Comparison of ENCODE assay signal across 12 cellular contexts in the genomic region with DNA sequence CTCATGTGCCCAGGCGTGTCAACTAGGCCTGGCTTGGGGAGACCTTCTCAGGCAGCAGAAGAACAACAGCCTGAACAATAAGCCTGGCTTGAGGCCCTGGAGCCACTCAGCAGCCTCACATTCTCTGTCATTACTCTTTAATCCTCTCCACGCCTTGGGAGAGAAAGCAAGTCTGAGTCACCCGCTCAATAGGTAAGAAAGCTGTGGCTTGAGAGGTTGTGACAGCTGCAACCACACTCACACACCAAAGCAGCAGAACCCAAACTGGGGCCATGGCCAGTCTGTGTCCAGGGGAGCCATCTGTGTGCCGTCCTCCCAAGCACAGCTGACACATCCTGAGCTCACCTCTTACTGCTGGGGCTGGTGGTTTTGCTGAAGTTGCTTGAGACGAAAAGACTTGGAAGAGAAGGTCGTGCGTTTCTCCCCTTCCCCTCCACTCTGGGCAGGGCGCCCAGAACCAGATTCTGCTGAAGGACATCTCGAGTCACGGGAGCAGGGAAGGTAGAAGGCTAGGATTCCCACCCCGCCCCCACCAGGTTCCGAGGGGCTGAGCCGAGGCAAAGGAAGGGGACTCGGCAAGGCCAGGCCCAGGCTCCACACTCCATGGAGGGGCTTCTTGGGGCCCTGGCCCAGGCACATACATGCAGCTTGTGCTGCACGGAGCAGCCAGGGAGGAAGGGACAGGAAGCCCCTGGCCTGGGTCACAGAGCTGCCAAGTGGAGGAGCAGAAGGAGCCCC. TPM values are rescaled to one million over a fixed set of nuclear protein-coding genes. Genes with fewer than 3 reads are reported as not detected.
DNase-seq lines count a peak whose midpoint lies in the region; ATAC-seq and TF ChIP-seq lines count a peak whose summit lies in the region.
"Had no signal": no experiment of that assay in that cellular context is flagged by ENCODE, and none has a peak within 500 bp of the region (broad histone marks: within the 10 kb centered on the region; RNA-seq: fewer than 3 reads in every experiment).

No MANE protein-coding gene starts in this region.

- H3K36me3 ChIP-seq in GM23338 (ENCODE audit: insufficient read depth) = no peaks in the 10 kb centered on the region
- H3K36me3 ChIP-seq in parathyroid adenoma (ENCODE audit: control insufficient read depth, insufficient read depth, low read length) = no peaks in the 10 kb centered on the region

- H3K9me3 ChIP-seq in parathyroid adenoma (ENCODE audit: control insufficient read depth, low read length) = no peaks in the 10 kb centered on the region

- H3K36me3 Mint-ChIP-seq in GM23338 (ENCODE audit: low read depth) (no peaks in the 10 kb centered on the region), T-cell (no peaks in the 10 kb centered on the region)

- H3K27me3 ChIP-seq in GM23338 (ENCODE audit: insufficient read depth) = no peaks in the 10 kb centered on the region
- H3K27me3 ChIP-seq in parathyroid adenoma (ENCODE audit: control insufficient read depth, insufficient read depth, low read length) = no peaks in the 10 kb centered on the region

- H3K4me1 Mint-ChIP-seq in GM23338 (peaks cover 18% of the 10 kb centered on the region), T-cell (peaks cover 8 to 9% (median 8%) of the 10 kb centered on the region in 3 donors)

- DNase-seq in GM23338 (ENCODE audit: low spot score) = peak; percentile 36
- DNase-seq in NCI-H446 treated with DMSO at 0.1 percent for 48 hours (lab: John Stamatoyannopoulos, UW) = peak; percentile 88
- peak; percentile 88 for DNase-seq in epithelial cell of esophagus (ENCODE audit: low read depth)
- no peak for DNase-seq in T-cell
- DNase-seq: H9, SIG-M5 had no signal

- H4K20me1 ChIP-seq in GM23338 (replicated peaks; ENCODE audit: insufficient read depth) = no peaks in the 10 kb centered on the region; the same call in 1 of the 2 replicates

- H3K4me3 ChIP-seq in GM23338 (no peak overlapping the region), epithelial cell of esophagus (ENCODE audit: low read length) (no peak overlapping the region), parathyroid adenoma (ENCODE audit: low read depth, low read length) (no peak overlapping the region)

- ATAC-seq in GM23338 (peak; percentile 70), GM21825 (IDR thresholded peaks at IDR 0.05; ENCODE audit: unreplicated experiment) (no peak), GM19397 (IDR thresholded peaks at IDR 0.05; ENCODE audit: unreplicated experiment) (no peak), T-cell (replicated peaks in 1 of 4) (no peak), HG03045 (IDR thresholded peaks at IDR 0.05; ENCODE audit: unreplicated experiment) (no peak)

- no peaks in the 10 kb centered on the region for H3F3A ChIP-seq in GM23338 (replicated peaks; ENCODE audit: low read depth)

- H3K27ac ChIP-seq in GM23338 (ENCODE audit: low read depth) (no peak overlapping the region), parathyroid adenoma (peak overlapping the region; percentile 66)

- no peak overlapping the region for H3K9ac ChIP-seq in parathyroid adenoma

- no peak overlapping the region for H3K4me2 ChIP-seq in GM23338
- H3K4me2 ChIP-seq in parathyroid adenoma (ENCODE audit: low read length) = no peak overlapping the region

- H3K4me1 ChIP-seq in GM23338 (ENCODE audit: insufficient read depth) = peaks cover 11% of the 10 kb centered on the region; the same call in 1 of the 2 replicates
- H3K4me1 ChIP-seq in parathyroid adenoma = peaks cover 20% of the 10 kb centered on the region

- no peak overlapping the region for H2AFZ ChIP-seq in GM23338
- H2AFZ ChIP-seq in parathyroid adenoma = peak overlapping the region; percentile 52

- TF ChIP-seq CTCF in GM23338 (conservative IDR thresholded peaks at IDR 0.05; ENCODE audit: low read depth in 2 of 2) (no peak), epithelial cell of esophagus (IDR thresholded peaks at IDR 0.05; ENCODE audit: insufficient read depth, low read depth, low read length, missing control alignments) (no peak), parathyroid adenoma (IDR thresholded peaks at IDR 0.05) (no peak)

- H3K9me3 Mint-ChIP-seq in GM23338 = no peaks in the 10 kb centered on the region
- H3K9me3 Mint-ChIP-seq in T-cell = no peaks in the 10 kb centered on the region
- H3K9me3 Mint-ChIP-seq: H9 had no signal

- H3K9me2 ChIP-seq in GM23338 (ENCODE audit: insufficient read depth) = no peaks in the 10 kb centered on the region

- peaks cover 16% of the 10 kb centered on the region for H3K27me3 Mint-ChIP-seq in GM23338 (ENCODE audit: insufficient read depth, low read depth, poor library complexity)
- H3K27me3 Mint-ChIP-seq in T-cell = peaks cover 36 to 46% of the 10 kb centered on the region in 2 donors

- H3K27ac Mint-ChIP-seq in GM23338 (no peak overlapping the region), T-cell (no peak overlapping the region)

- POLR2A ChIA-PET in T-cell (lab: Charles Lee) = no interaction called here

- CTCF ChIA-PET in T-cell (lab: Charles Lee) = no interaction called here

- no peak overlapping the region for H3K4me3 Mint-ChIP-seq in GM23338
- H3K4me3 Mint-ChIP-seq in T-cell = no peak overlapping the region
- H3K4me3 Mint-ChIP-seq: H9 had no signal

- H3K79me2 ChIP-seq in GM23338 (replicated peaks; ENCODE audit: insufficient read depth) (no peaks in the 10 kb centered on the region), parathyroid adenoma (peaks cover 4% of the 10 kb centered on the region)

TF ChIP-seq in GM23338, 12 proteins besides CTCF, POLR2A, EP300 and RAD21 (continues in another document):
- TF ChIP-seq CREB1 (CRISPR knock-in tag; IDR thresholded peaks at IDR 0.05; ENCODE audit: low read depth) (no peak), EZH2phosphoT487 (IDR thresholded peaks at IDR 0.05; ENCODE audit: unreplicated experiment) (no peak), STAT1 (IDR thresholded peaks at IDR 0.05; ENCODE audit: unreplicated experiment) (no peak)
- TF ChIP-seq, protein P1, sequence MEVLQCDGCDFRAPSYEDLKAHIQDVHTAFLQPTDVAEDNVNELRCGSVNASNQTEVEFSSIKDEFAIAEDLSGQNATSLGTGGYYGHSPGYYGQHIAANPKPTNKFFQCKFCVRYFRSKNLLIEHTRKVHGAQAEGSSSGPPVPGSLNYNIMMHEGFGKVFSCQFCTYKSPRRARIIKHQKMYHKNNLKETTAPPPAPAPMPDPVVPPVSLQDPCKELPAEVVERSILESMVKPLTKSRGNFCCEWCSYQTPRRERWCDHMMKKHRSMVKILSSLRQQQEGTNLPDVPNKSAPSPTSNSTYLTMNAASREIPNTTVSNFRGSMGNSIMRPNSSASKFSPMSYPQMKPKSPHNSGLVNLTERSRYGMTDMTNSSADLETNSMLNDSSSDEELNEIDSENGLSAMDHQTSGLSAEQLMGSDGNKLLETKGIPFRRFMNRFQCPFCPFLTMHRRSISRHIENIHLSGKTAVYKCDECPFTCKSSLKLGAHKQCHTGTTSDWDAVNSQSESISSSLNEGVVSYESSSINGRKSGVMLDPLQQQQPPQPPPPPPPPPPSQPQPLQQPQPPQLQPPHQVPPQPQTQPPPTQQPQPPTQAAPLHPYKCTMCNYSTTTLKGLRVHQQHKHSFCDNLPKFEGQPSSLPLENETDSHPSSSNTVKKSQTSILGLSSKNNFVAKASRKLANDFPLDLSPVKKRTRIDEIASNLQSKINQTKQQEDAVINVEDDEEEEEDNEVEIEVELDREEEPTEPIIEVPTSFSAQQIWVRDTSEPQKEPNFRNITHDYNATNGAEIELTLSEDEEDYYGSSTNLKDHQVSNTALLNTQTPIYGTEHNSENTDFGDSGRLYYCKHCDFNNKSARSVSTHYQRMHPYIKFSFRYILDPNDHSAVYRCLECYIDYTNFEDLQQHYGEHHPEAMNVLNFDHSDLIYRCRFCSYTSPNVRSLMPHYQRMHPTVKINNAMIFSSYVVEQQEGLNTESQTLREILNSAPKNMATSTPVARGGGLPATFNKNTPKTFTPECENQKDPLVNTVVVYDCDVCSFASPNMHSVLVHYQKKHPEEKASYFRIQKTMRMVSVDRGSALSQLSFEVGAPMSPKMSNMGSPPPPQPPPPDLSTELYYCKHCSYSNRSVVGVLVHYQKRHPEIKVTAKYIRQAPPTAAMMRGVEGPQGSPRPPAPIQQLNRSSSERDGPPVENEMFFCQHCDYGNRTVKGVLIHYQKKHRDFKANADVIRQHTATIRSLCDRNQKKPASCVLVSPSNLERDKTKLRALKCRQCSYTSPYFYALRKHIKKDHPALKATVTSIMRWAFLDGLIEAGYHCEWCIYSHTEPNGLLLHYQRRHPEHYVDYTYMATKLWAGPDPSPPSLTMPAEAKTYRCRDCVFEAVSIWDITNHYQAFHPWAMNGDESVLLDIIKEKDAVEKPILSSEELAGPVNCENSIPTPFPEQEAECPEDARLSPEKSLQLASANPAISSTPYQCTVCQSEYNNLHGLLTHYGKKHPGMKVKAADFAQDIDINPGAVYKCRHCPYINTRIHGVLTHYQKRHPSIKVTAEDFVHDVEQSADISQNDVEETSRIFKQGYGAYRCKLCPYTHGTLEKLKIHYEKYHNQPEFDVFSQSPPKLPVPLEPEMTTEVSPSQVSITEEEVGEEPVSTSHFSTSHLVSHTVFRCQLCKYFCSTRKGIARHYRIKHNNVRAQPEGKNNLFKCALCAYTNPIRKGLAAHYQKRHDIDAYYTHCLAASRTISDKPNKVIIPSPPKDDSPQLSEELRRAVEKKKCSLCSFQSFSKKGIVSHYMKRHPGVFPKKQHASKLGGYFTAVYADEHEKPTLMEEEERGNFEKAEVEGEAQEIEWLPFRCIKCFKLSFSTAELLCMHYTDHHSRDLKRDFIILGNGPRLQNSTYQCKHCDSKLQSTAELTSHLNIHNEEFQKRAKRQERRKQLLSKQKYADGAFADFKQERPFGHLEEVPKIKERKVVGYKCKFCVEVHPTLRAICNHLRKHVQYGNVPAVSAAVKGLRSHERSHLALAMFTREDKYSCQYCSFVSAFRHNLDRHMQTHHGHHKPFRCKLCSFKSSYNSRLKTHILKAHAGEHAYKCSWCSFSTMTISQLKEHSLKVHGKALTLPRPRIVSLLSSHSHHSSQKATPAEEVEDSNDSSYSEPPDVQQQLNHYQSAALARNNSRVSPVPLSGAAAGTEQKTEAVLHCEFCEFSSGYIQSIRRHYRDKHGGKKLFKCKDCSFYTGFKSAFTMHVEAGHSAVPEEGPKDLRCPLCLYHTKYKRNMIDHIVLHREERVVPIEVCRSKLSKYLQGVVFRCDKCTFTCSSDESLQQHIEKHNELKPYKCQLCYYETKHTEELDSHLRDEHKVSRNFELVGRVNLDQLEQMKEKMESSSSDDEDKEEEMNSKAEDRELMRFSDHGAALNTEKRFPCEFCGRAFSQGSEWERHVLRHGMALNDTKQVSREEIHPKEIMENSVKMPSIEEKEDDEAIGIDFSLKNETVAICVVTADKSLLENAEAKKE (CRISPR knock-in tag; IDR thresholded peaks at IDR 0.05) = no peak

RNA-seq across cellular contexts. Expression of a gene that starts 5.5 kb away (rescaled TPM):
- total RNA-seq in GM23338 (2014; rRNA removed; shearing (Covaris generic)) = 6.3 and 6.4 TPM in 2 replicates
- polyA plus RNA-seq in GM23338 (2016; fragmentation: Nextera tagmentation; extraction: Ambion mirVana) = 1.2 and 2.1 TPM in 2 replicates
- total RNA-seq in T-cell = 1 to 10 TPM in 3 of 5 donors, under 1 TPM in 2; 0.76 to 2.6 (median 1.3) TPM

RNA-seq across cellular contexts. Expression of a gene that starts 45.5 kb away (rescaled TPM):
- 29.3 and 32.1 TPM in 2 replicates for total RNA-seq in GM23338 (2014; rRNA removed; shearing (Covaris generic))
- polyA plus RNA-seq in GM23338 (2016; fragmentation: Nextera tagmentation; extraction: Ambion mirVana) = 14.7 and 17.6 TPM in 2 replicates
- under 1 TPM in 1 of 5 donors, not detected in 4; 0.06 TPM for total RNA-seq in T-cell
- total RNA-seq: dermis microvascular lymphatic vessel endothelial cell, HT-29 had no signal

Comparison
In these comparisons a context has a peak if more than half of its experiments do, and no peak if none do; other contexts are left out.
1. DNase-seq: peak in GM23338 (single experiment), NCI-H446 treated with DMSO at 0.1 percent for 48 hours (single experiment) and epithelial cell of esophagus (single experiment); none in T-cell (0 of 34).
2. RNA of a gene that starts 45.5 kb away (total RNA-seq): 29.3 to 32.1 TPM in GM23338; 0.06 TPM in T-cell; every median in the first group is over 10 times any median in the second.